25 cellular contexts compared by ENCODE assay signal in genomic region chr12:52366738-52367485, GRCh38. TPM values are rescaled to one million over a fixed set of nuclear protein-coding genes. Genes with fewer than 3 reads are reported as not detected.
"Had no signal": no experiment of that assay in that cellular context is flagged by ENCODE, and none has a peak within 500 bp of the region (broad histone marks: within the 10 kb centered on the region; RNA-seq: fewer than 3 reads in every experiment).

TSS of gene KRT85 (minus strand) at chr12:52367481. CDS start at chr12:52367405, 76 bp downstream.

- H3K4me3 ChIP-seq: esophagus squamous epithelium, gastroesophageal sphincter, left ventricle myocardium inferior, lung, skin epidermis, stomach had no signal

- H3K4me3 Mint-ChIP-seq: dendritic cell treated with granulocyte-macrophage colony-stimulating factor and Interleukin-4, amounts not matched to agents 40 ng/mL and 50 ng/mL, for 4 days; effector memory CD8-positive, alpha-beta T cell; immature natural killer cell; naive thymus-derived CD8-positive, alpha-beta T cell had no signal

- H3K36me3 Mint-ChIP-seq: naive thymus-derived CD8-positive, alpha-beta T cell had no signal

- H3K4me1 Mint-ChIP-seq: naive thymus-derived CD8-positive, alpha-beta T cell had no signal

- H3K27ac Mint-ChIP-seq: dendritic cell treated with granulocyte-macrophage colony-stimulating factor and Interleukin-4, amounts not matched to agents 40 ng/mL and 50 ng/mL, for 4 days; effector memory CD8-positive, alpha-beta T cell; immature natural killer cell; naive thymus-derived CD8-positive, alpha-beta T cell had no signal

- H3K4me1 ChIP-seq: left ventricle myocardium inferior had no signal

- H3K27ac ChIP-seq: epithelial cell of prostate, esophagus squamous epithelium, gastroesophageal sphincter, left ventricle myocardium inferior, neutrophil, stomach had no signal

- H3K9me3 Mint-ChIP-seq: dendritic cell treated with granulocyte-macrophage colony-stimulating factor and Interleukin-4, amounts not matched to agents 40 ng/mL and 50 ng/mL, for 4 days; effector memory CD8-positive, alpha-beta T cell; naive thymus-derived CD8-positive, alpha-beta T cell had no signal

- ATAC-seq: effector memory CD8-positive, alpha-beta T cell; gastroesophageal sphincter; naive thymus-derived CD8-positive, alpha-beta T cell; sciatic nerve had no signal

- H3K9me3 ChIP-seq: esophagus squamous epithelium, gastroesophageal sphincter, left ventricle myocardium inferior, neutrophil, stomach had no signal

- H3K27me3 ChIP-seq: gastroesophageal sphincter had no signal

- H3K36me3 ChIP-seq: esophagus squamous epithelium, gastroesophageal sphincter, left ventricle myocardium inferior, neutrophil, stomach had no signal

- DNase-seq: cerebellar nuclear complex; effector memory CD8-positive, alpha-beta T cell; esophagus squamous epithelium; foreskin fibroblast; glutamatergic neuron; immature natural killer cell; left ventricle myocardium inferior; mesenchymal stem cell; naive thymus-derived CD8-positive, alpha-beta T cell; stimulated activated CD4-positive, alpha-beta T cell treated with anti-CD3 and anti-CD28 coated beads, Interleukin-12 subunit alpha, Interleukin-12 subunit beta, amount 100 ng/mL, for 4 hours; stimulated activated naive CD4-positive, alpha-beta T cell; stomach; substantia nigra; trophoblast cell had no signal

RNA-seq across cellular contexts. Expression of gene KRT85, which starts in this region (rescaled TPM):
- total RNA-seq: esophagus squamous epithelium; gastroesophageal sphincter; left ventricle myocardium inferior; lung; mononuclear cell; naive thymus-derived CD8-positive, alpha-beta T cell; osteocyte; sciatic nerve; stomach; urinary bladder had no signal
- polyA plus RNA-seq: immature natural killer cell; keratinocyte; lung; naive thymus-derived CD8-positive, alpha-beta T cell; stomach; urinary bladder had no signal
